ENCODE assay signal across 9 cellular contexts in genomic region chr3:54830658-54831057, GRCh38.
DNase-seq lines count a peak whose midpoint lies in the region; ATAC-seq, FAIRE-seq and TF ChIP-seq lines count a peak whose summit lies in the region.
"Had no signal": no experiment of that assay in that cellular context is flagged by ENCODE, and none has a peak within 500 bp of the region (broad histone marks: within the 10 kb centered on the region; RNA-seq: fewer than 3 reads in every experiment).

No MANE protein-coding gene starts in this region.

- CTCF ChIA-PET in MCF 10A (lab: Yijun Ruan, JAX), result interaction anchor here (0.6 to 2.4 kb wide), 23 partner anchors 9 to 1718 kb away, joined by 3 to 13 read pairs (median 3); partner anchors contain the start of gene WNT5A

- DNase-seq in MCF 10A (ENCODE audit: unreplicated experiment) (peak; percentile 61), breast epithelium (ENCODE audit: low spot score in 2 of 2) (no peak), NCI-H748 (lab: John Stamatoyannopoulos, UW; ENCODE audit: unreplicated experiment) (peak; percentile 55), epithelial cell of proximal tubule (ENCODE audit: low read depth) (no peak), transverse colon (no peak), frontal cortex (ENCODE audit: low spot score in 2 of 2) (no peak)
- DNase-seq in activated CD4-positive, CD25-positive, alpha-beta regulatory T cell (lab: John Stamatoyannopoulos, UW), result no peak

- TF ChIP-seq POLR2A in breast epithelium (IDR thresholded peaks at IDR 0.05), result no peak
- no peak for TF ChIP-seq POLR2A in transverse colon (IDR thresholded peaks at IDR 0.05)

- no peak overlapping the region for H3K4me3 ChIP-seq in breast epithelium
- no peak overlapping the region for H3K4me3 ChIP-seq in epithelial cell of proximal tubule (ENCODE audit: low read depth, low read length)
- H3K4me3 ChIP-seq in transverse colon, result no peak overlapping the region

- 75 to 80% methylated on average over 6 to 8 of the region's 8 CpGs for WGBS in transverse colon (ENCODE audit: low coverage in 1 of 2), 2 donors

- POLR2A ChIA-PET in MCF 10A (lab: Yijun Ruan, JAX), result no interaction called here

- no peaks in the 10 kb centered on the region for H3K36me3 ChIP-seq in breast epithelium
- H3K36me3 ChIP-seq in transverse colon, result no peaks in the 10 kb centered on the region

- peak; percentile 67 for TF ChIP-seq CTCF in MCF 10A (IDR thresholded peaks at IDR 0.05; ENCODE audit: unreplicated experiment)
- peak in 1 of 3 donors; percentile 17 for TF ChIP-seq CTCF in breast epithelium (IDR thresholded peaks at IDR 0.05)
- TF ChIP-seq CTCF in epithelial cell of proximal tubule (conservative IDR thresholded peaks at IDR 0.05; ENCODE audit: low read depth, low read length), result peak; percentile 65
- peak; percentile 31 to 54 (median 45) for TF ChIP-seq CTCF in transverse colon (IDR thresholded peaks at IDR 0.05)

- in situ Hi-C loops in transverse colon (cut with MboI; ENCODE audit: low pct_ligation_motif_present in 1 of 4, low pct_unique_long_range_greater_than_20kb in 1 of 4, low sequenced_read_pairs in 3 of 4), result loop anchor here in 1 of 4 donors (25.0 kb wide), 1 partner anchor 418 kb away; no protein-coding TSS in a partner anchor

- no peak overlapping the region for H3K4me3 Mint-ChIP-seq in MCF 10A (ENCODE audit: unreplicated experiment)
- H3K4me3 Mint-ChIP-seq: activated naive CD4-positive, alpha-beta T cell treated with anti-CD3 and anti-CD28 coated beads, Interleukin-2, amount 50 U/mL, for 24 hours had no signal

- no peaks in the 10 kb centered on the region for H3K9me3 Mint-ChIP-seq in MCF 10A (ENCODE audit: unreplicated experiment)
- H3K9me3 Mint-ChIP-seq: activated naive CD4-positive, alpha-beta T cell treated with anti-CD3 and anti-CD28 coated beads, Interleukin-2, amount 50 U/mL, for 24 hours had no signal

- peaks cover 11 to 12% of the 10 kb centered on the region in 2 donors for H3K9me3 ChIP-seq in breast epithelium
- peaks cover 3 to 7% of the 10 kb centered on the region in 2 donors for H3K9me3 ChIP-seq in transverse colon

- H3K27ac ChIP-seq in breast epithelium (no peak overlapping the region), transverse colon (no peak overlapping the region)

- FAIRE-seq in frontal cortex (lab: Jason Lieb, UNC), result no peak

- H3K36me3 Mint-ChIP-seq in MCF 10A (ENCODE audit: insufficient read depth, unreplicated experiment), result no peaks in the 10 kb centered on the region
- H3K36me3 Mint-ChIP-seq: activated naive CD4-positive, alpha-beta T cell treated with anti-CD3 and anti-CD28 coated beads, Interleukin-2, amount 50 U/mL, for 24 hours had no signal

- no peaks in the 10 kb centered on the region for H3K4me1 Mint-ChIP-seq in MCF 10A (ENCODE audit: insufficient read depth, unreplicated experiment)
- H3K4me1 Mint-ChIP-seq: activated naive CD4-positive, alpha-beta T cell treated with anti-CD3 and anti-CD28 coated beads, Interleukin-2, amount 50 U/mL, for 24 hours had no signal

- no peaks in the 10 kb centered on the region for H3K4me1 ChIP-seq in breast epithelium
- H3K4me1 ChIP-seq in transverse colon, result no peaks in the 10 kb centered on the region

- intact Hi-C loops in MCF 10A (cut with micrococcal nuclease) (no loop called here), breast epithelium (cut with DNase I; ENCODE audit: low total_unique reads) (no loop called here), transverse colon (cut with DNase I; ENCODE audit: low total_unique reads) (no loop called here)

- H3K27ac Mint-ChIP-seq in MCF 10A (ENCODE audit: low read depth, unreplicated experiment), result no peak overlapping the region
- H3K27ac Mint-ChIP-seq: activated naive CD4-positive, alpha-beta T cell treated with anti-CD3 and anti-CD28 coated beads, Interleukin-2, amount 50 U/mL, for 24 hours had no signal

- no peak for TF ChIP-seq EP300 in transverse colon (IDR thresholded peaks at IDR 0.05; ENCODE audit: low read depth)

- H3K27me3 Mint-ChIP-seq in MCF 10A (ENCODE audit: insufficient read depth, unreplicated experiment), result no peaks in the 10 kb centered on the region
- H3K27me3 Mint-ChIP-seq: activated naive CD4-positive, alpha-beta T cell treated with anti-CD3 and anti-CD28 coated beads, Interleukin-2, amount 50 U/mL, for 24 hours had no signal

- no TSS peak for BruUV-seq in MCF 10A (replicated peaks; lab: Mats Ljungman, UMichigan)

- no peak for ATAC-seq in GM19328 (IDR thresholded peaks at IDR 0.05; ENCODE audit: unreplicated experiment)

- H3K27me3 ChIP-seq in breast epithelium, result no peaks in the 10 kb centered on the region
- no peaks in the 10 kb centered on the region for H3K27me3 ChIP-seq in transverse colon

Comparison
In these comparisons a context has a peak if more than half of its experiments do, and no peak if none do; other contexts are left out.
1. DNase-seq: peak in MCF 10A (single experiment) and NCI-H748 (single experiment); none in breast epithelium (0 of 2), epithelial cell of proximal tubule (single experiment), transverse colon (single experiment), activated CD4-positive, CD25-positive, alpha-beta regulatory T cell (0 of 4) and frontal cortex (0 of 2).